26 cellular contexts compared by ENCODE assay signal in genomic region chr17:14331982-14332298, GRCh38. TPM values are rescaled to one million over a fixed set of nuclear protein-coding genes. Genes with fewer than 3 reads are reported as not detected.
DNase-seq lines count a peak whose midpoint lies in the region; ATAC-seq and TF ChIP-seq lines count a peak whose summit lies in the region.
"Had no signal": no experiment of that assay in that cellular context is flagged by ENCODE, and none has a peak within 500 bp of the region (broad histone marks: within the 10 kb centered on the region; RNA-seq: fewer than 3 reads in every experiment).

No MANE protein-coding gene starts in this region.

- H2BK20ac ChIP-seq in H9 (ENCODE audit: low read depth, low read length, poor library complexity, severe bottlenecking): no peak overlapping the region

- H3K23ac ChIP-seq in H9 (ENCODE audit: insufficient read length, low read depth, low read length): no peak overlapping the region
- H3K23ac ChIP-seq in trophoblast cell (ENCODE audit: low read length): no peak overlapping the region

- TF ChIP-seq POLR2A in right lobe of liver (IDR thresholded peaks at IDR 0.05): no peak

- intact Hi-C loops in right lobe of liver (cut with DNase I) (no loop called here), left cardiac atrium (cut with DNase I) (no loop called here)

- ATAC-seq in right lobe of liver: no peak
- ATAC-seq in left cardiac atrium: no peak
- ATAC-seq: GM12878, pancreas, PC-3, Right ventricle myocardium inferior, SK-N-SH treated with all-trans-retinoic acid at 6 μM for 48 hours had no signal

- H2BK15ac ChIP-seq in H9 (ENCODE audit: low read depth, low read length): no peak overlapping the region

- H3K4me1 Mint-ChIP-seq in H9 (peaks cover 49 to 66% of the 10 kb centered on the region in 2 experiments), brain (peaks cover 57% of the 10 kb centered on the region)

- H3K79me1 ChIP-seq in H9 (ENCODE audit: insufficient read depth, low read depth, low read length, poor library complexity, severe bottlenecking) (no peaks in the 10 kb centered on the region), trophoblast cell (ENCODE audit: low read length) (peaks cover 2% of the 10 kb centered on the region)

- H3K36me3 Mint-ChIP-seq in H9 (ENCODE audit: insufficient read depth in 1 of 3, low read depth in 3 of 3): peaks cover 0 to 3% (median 0%) of the 10 kb centered on the region in 3 experiments; a peak in 1 of 7 replicates
- H3K36me3 Mint-ChIP-seq in brain: peaks cover 13% of the 10 kb centered on the region

- no peak overlapping the region for H3T11ph ChIP-seq in H9 (ENCODE audit: low read length)

- H4K20me1 ChIP-seq in H9 (ENCODE audit: control insufficient read depth, insufficient read depth, insufficient read length): no peaks in the 10 kb centered on the region

- H3K23me2 ChIP-seq in H9 (ENCODE audit: insufficient read length, low read depth, low read length, poor library complexity, severe bottlenecking): no peaks in the 10 kb centered on the region

- DNase-seq in H9: no peak
- no peak for DNase-seq in right lobe of liver
- DNase-seq in trophoblast cell: no peak
- no peak for DNase-seq in left cardiac atrium
- no peak for DNase-seq in NCI-H2196 (lab: John Stamatoyannopoulos, UW; ENCODE audit: unreplicated experiment)
- no peak for DNase-seq in NCI-H510A treated with DMSO at 0.1 percent for 48 hours (lab: John Stamatoyannopoulos, UW)
- DNase-seq: activated CD4-positive, alpha-beta T cell treated with anti-CD3 and anti-CD28 coated beads, Interleukin-2, amount 10 ng/mL, durations not matched to agents 24 days and 14 days; activated naive CD4-positive, alpha-beta T cell treated with anti-CD3 and anti-CD28 coated beads, Interleukin-2, amount 10 ng/mL, durations not matched to agents 7 days and 5 days; activated T-cell treated with anti-CD3 and anti-CD28 coated beads, Interleukin-2, amount 50 U/mL, for 48 hours; amniotic stem cell; effector CD4-positive, alpha-beta T cell; EL; kidney glomerular epithelial cell; NCI-H1436; NCI-H2107; pancreas; PC-3; retina; small intestine; stimulated activated CD4-positive, alpha-beta T cell treated with anti-CD3 and anti-CD28 coated beads, Interleukin-1b, Interleukin-23, amount 100 ng/mL, for 48 hours had no signal

- no peak overlapping the region for H4K8ac ChIP-seq in H9 (replicated peaks; ENCODE audit: insufficient read length, low read depth, low read length)
- no peak overlapping the region for H4K8ac ChIP-seq in trophoblast cell (ENCODE audit: low read depth, low read length)

- H3K27me3 Mint-ChIP-seq in H9 (ENCODE audit: low read depth): peaks cover 10% of the 10 kb centered on the region
- H3K27me3 Mint-ChIP-seq in brain: no peaks in the 10 kb centered on the region
- H3K27me3 Mint-ChIP-seq: activated CD4-positive, alpha-beta T cell treated with anti-CD3 and anti-CD28 coated beads, Interleukin-2, amount 10 ng/mL, durations not matched to agents 24 days and 14 days; activated naive CD4-positive, alpha-beta T cell treated with anti-CD3 and anti-CD28 coated beads, Interleukin-2, amount 10 ng/mL, durations not matched to agents 7 days and 5 days had no signal

- H2BK5ac ChIP-seq in H9 (ENCODE audit: insufficient read length, low read length) (no peak overlapping the region), trophoblast cell (ENCODE audit: low read depth, low read length, poor library complexity) (no peak overlapping the region)

- H3K36me3 ChIP-seq in right lobe of liver (no peaks in the 10 kb centered on the region), trophoblast cell (ENCODE audit: control insufficient read depth in 1 of 2, insufficient read depth in 2 of 2, low read length in 2 of 2) (no peaks in the 10 kb centered on the region)
- H3K36me3 ChIP-seq: pancreas had no signal

- H2BK12ac ChIP-seq in H9 (ENCODE audit: insufficient read length, low read depth, low read length): no peak overlapping the region
- no peak overlapping the region for H2BK12ac ChIP-seq in trophoblast cell (ENCODE audit: low read length)

- no peak overlapping the region for H3K4me3 ChIP-seq in right lobe of liver
- H3K4me3 ChIP-seq in trophoblast cell (ENCODE audit: low read depth, low read length): no peak overlapping the region
- H3K4me3 ChIP-seq: GM12878, pancreas had no signal

- TF ChIP-seq CTCF in H9 (conservative IDR thresholded peaks at IDR 0.05) (no peak), brain (conservative IDR thresholded peaks at IDR 0.05) (no peak), right lobe of liver (IDR thresholded peaks at IDR 0.05) (no peak)

- H3K56ac ChIP-seq in H9 (ENCODE audit: insufficient read length, low read depth, low read length): no peak overlapping the region

- H2AFZ ChIP-seq in H9 (ENCODE audit: low read length): no peak overlapping the region
- H2AFZ ChIP-seq in trophoblast cell (ENCODE audit: insufficient read depth, low read length, poor library complexity): no peak overlapping the region

- peak overlapping the region; percentile 28 for H3K27ac ChIP-seq in H9 (ENCODE audit: insufficient read length, low read depth, low read length)
- peak overlapping the region; percentile 33 to 75 (median 66) for H3K27ac ChIP-seq in right lobe of liver
- H3K27ac ChIP-seq in trophoblast cell (ENCODE audit: low read depth, low read length): peak overlapping the region; percentile 58
- H3K27ac ChIP-seq: pancreas had no signal

- peak overlapping the region in 1 of 2 experiments; percentile 70; a peak in 2 of 5 replicates for H3K4me3 Mint-ChIP-seq in H9
- peak overlapping the region in 1 of 5 experiments; percentile 71 for H3K4me3 Mint-ChIP-seq in brain
- H3K4me3 Mint-ChIP-seq: activated CD4-positive, alpha-beta T cell treated with anti-CD3 and anti-CD28 coated beads, Interleukin-2, amount 10 ng/mL, durations not matched to agents 24 days and 14 days; activated naive CD4-positive, alpha-beta T cell treated with anti-CD3 and anti-CD28 coated beads, Interleukin-2, amount 10 ng/mL, durations not matched to agents 7 days and 5 days; CD14-positive monocyte; type B pancreatic cell had no signal

- peaks cover 14% of the 10 kb centered on the region; the same call in 1 of the 2 replicates for H3K4me1 ChIP-seq in H9 (ENCODE audit: insufficient read depth, low read length)
- H3K4me1 ChIP-seq in right lobe of liver: peaks cover 0 to 60% (median 24%) of the 10 kb centered on the region in 4 donors
- peaks cover 0 to 3% of the 10 kb centered on the region in 2 experiments for H3K4me1 ChIP-seq in trophoblast cell (ENCODE audit: control insufficient read depth in 1 of 2, insufficient read depth in 2 of 2, low read length in 2 of 2)
- H3K4me1 ChIP-seq: pancreas had no signal

- H3K9ac ChIP-seq in H9 (ENCODE audit: extremely low read depth, insufficient read length, low read length) (no peak overlapping the region), trophoblast cell (ENCODE audit: low read length) (no peak overlapping the region)

- H2AK5ac ChIP-seq in H9 (ENCODE audit: insufficient read length, low read length) (no peak overlapping the region), trophoblast cell (ENCODE audit: low read length) (no peak overlapping the region)

- no peak overlapping the region for H4K12ac ChIP-seq in trophoblast cell (ENCODE audit: low read depth, low read length)

- peak overlapping the region; percentile 47 for H3K4me2 ChIP-seq in H9 (ENCODE audit: insufficient read depth, insufficient read length, low read length)
- H3K4me2 ChIP-seq in trophoblast cell (ENCODE audit: low read length): no peak overlapping the region

- no peak overlapping the region for H3K14ac ChIP-seq in H9 (ENCODE audit: insufficient read depth, low read length)
- no peak overlapping the region for H3K14ac ChIP-seq in trophoblast cell (ENCODE audit: low read length)

- H3K27ac Mint-ChIP-seq in H9: peak overlapping the region; percentile 84 to 96 (median 88); a peak in 6 of 7 replicates
- H3K27ac Mint-ChIP-seq in brain: peak overlapping the region in 4 of 5 experiments; percentile 86 to 92 (median 90)
- H3K27ac Mint-ChIP-seq: activated CD4-positive, alpha-beta T cell treated with anti-CD3 and anti-CD28 coated beads, Interleukin-2, amount 10 ng/mL, durations not matched to agents 24 days and 14 days; activated naive CD4-positive, alpha-beta T cell treated with anti-CD3 and anti-CD28 coated beads, Interleukin-2, amount 10 ng/mL, durations not matched to agents 7 days and 5 days; type B pancreatic cell had no signal

- H3K4ac ChIP-seq in H9 (ENCODE audit: low read depth, low read length) (no peak overlapping the region), trophoblast cell (ENCODE audit: low read depth, low read length) (no peak overlapping the region)

- no peaks in the 10 kb centered on the region for H3K27me3 ChIP-seq in H9 (ENCODE audit: insufficient read depth, low read length)
- H3K27me3 ChIP-seq in right lobe of liver: no peaks in the 10 kb centered on the region
- no peaks in the 10 kb centered on the region for H3K27me3 ChIP-seq in trophoblast cell (ENCODE audit: insufficient read depth, low read length)
- H3K27me3 ChIP-seq: pancreas had no signal

- H4K91ac ChIP-seq in H9 (ENCODE audit: insufficient read length, low read depth, low read length) (no peak overlapping the region), trophoblast cell (ENCODE audit: low read depth, low read length) (no peak overlapping the region)

- H3K18ac ChIP-seq in H9 (ENCODE audit: insufficient read length, low read depth, low read length) (no peak overlapping the region), trophoblast cell (ENCODE audit: low read length) (no peak overlapping the region)

- no CpG with 5 or more reads among the region's 3 CpGs for whole genome bisulfite sequencing in H9 (ENCODE audit: extremely low coverage, insufficient read length, low lambda C conversion rate)
- 66% methylated on average over 3 of the region's 3 CpGs for WGBS in right lobe of liver (ENCODE audit: insufficient coverage, low coverage, low lambda C conversion rate, missing lambda C conversion rate)
- whole genome bisulfite sequencing in trophoblast cell (ENCODE audit: extremely low coverage, insufficient coverage, insufficient read length): no CpG with 5 or more reads among the region's 3 CpGs

- H3K79me2 ChIP-seq in H9 (ENCODE audit: insufficient read depth, low read length) (0 out of 2 replicates have a peak, but pooled peaks cover 2% of the 10 kb centered on the region), trophoblast cell (ENCODE audit: control insufficient read depth, insufficient read depth, low read length, poor library complexity) (no peaks in the 10 kb centered on the region)

- H4K5ac ChIP-seq in H9 (ENCODE audit: insufficient read length, low read depth, low read length): no peak overlapping the region

- H3K9me3 ChIP-seq in H9 (ENCODE audit: control insufficient read depth, low read depth, low read length): no peaks in the 10 kb centered on the region
- no peaks in the 10 kb centered on the region for H3K9me3 ChIP-seq in right lobe of liver
- H3K9me3 ChIP-seq in trophoblast cell (ENCODE audit: insufficient read depth, low read depth, low read length): no peaks in the 10 kb centered on the region
- H3K9me3 ChIP-seq: pancreas had no signal

- H2BK120ac ChIP-seq in H9 (ENCODE audit: low read depth, low read length, poor library complexity, severe bottlenecking) (no peak overlapping the region), trophoblast cell (ENCODE audit: insufficient read depth, low read length, poor library complexity) (peak overlapping the region; percentile 53)

- no peaks in the 10 kb centered on the region for H3K9me3 Mint-ChIP-seq in H9
- peaks cover 0 to 3% (median 0%) of the 10 kb centered on the region in 5 experiments for H3K9me3 Mint-ChIP-seq in brain
- H3K9me3 Mint-ChIP-seq: activated CD4-positive, alpha-beta T cell treated with anti-CD3 and anti-CD28 coated beads, Interleukin-2, amount 10 ng/mL, durations not matched to agents 24 days and 14 days had no signal

RNA-seq across cellular contexts. Expression of gene HS3ST3B1, which starts 31.1 kb away (rescaled TPM):
- total RNA-seq in H9 (2021) (2.8 and 2.9 TPM in 2 replicates), right lobe of liver (10 to 100 TPM; 22.5 to 36.6 (median 28.2) TPM), left cardiac atrium (1 to 10 TPM in 1 of 2 donors, under 1 TPM in 1; 0.82 to 1.3 TPM)
- polyA plus RNA-seq in brain (ENCODE audit: insufficient read depth, low read depth, low replicate concordance): 0.14 TPM
- polyA plus RNA-seq in trophoblast cell (2013): 8.0 and 9.1 TPM in 2 replicates
